28 cellular contexts compared by ENCODE assay signal in the genomic region with DNA sequence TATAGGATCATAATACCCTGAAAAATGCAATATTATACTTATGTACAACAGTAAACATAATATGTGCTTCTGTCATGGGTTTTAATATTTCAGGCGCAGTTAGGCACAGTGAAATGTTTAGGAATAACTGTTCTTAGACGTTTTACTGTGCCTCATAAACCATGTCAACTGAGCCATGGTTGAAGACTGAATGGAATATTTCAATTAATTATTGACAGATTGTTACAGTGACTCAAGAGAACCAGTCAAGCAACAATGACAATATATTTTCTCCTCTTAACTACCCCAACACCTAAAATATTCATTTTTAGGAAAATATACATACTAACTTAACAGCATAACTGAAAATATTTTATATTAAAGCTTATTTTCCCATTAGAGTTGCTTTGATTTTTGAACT.
"Had no signal": no experiment of that assay in that cellular context is flagged by ENCODE, and none has a peak within 500 bp of the region (broad histone marks: within the 10 kb centered on the region; RNA-seq: fewer than 3 reads in every experiment).

No MANE protein-coding gene starts in this region.

- H3K27ac ChIP-seq: ascending aorta, breast epithelium, cardiac muscle cell, colonic mucosa, esophagus muscularis mucosa, foreskin keratinocyte, gastrocnemius medialis, heart left ventricle had no signal

- H3K27me3 ChIP-seq: ascending aorta, breast epithelium, cardiac muscle cell, colonic mucosa, esophagus muscularis mucosa, foreskin keratinocyte, gastrocnemius medialis, heart left ventricle had no signal

- H3K9me3 ChIP-seq: ascending aorta, breast epithelium, colonic mucosa, esophagus muscularis mucosa, gastrocnemius medialis, heart left ventricle had no signal

- DNase-seq: activated CD4-positive, alpha-beta memory T cell treated with anti-CD3 and anti-CD28 coated beads, Interleukin-2, amount 10 ng/mL, durations not matched to agents 7 days and 5 days; activated CD4-positive, alpha-beta T cell treated with anti-CD3 and anti-CD28 coated beads for 1 hour; activated CD4-positive, alpha-beta T cell treated with anti-CD3 and anti-CD28 coated beads for 4 hours; activated CD4-positive, alpha-beta T cell treated with anti-CD3 and anti-CD28 coated beads, Interleukin-2, amount 10 ng/mL, durations not matched to agents 7 days and 5 days; activated CD4-positive, alpha-beta T cell treated with anti-CD3 and anti-CD28 coated beads, Interleukin-2, amount 50 U/mL, for 4 hours; activated CD8-positive, alpha-beta memory T cell treated with anti-CD3 and anti-CD28 coated beads, Interleukin-2, amount 50 U/mL, for 48 hours; activated gamma-delta T cell; activated naive CD4-positive, alpha-beta T cell; activated naive CD4-positive, alpha-beta T cell treated with anti-CD3 and anti-CD28 coated beads, Interleukin-2, amount 10 ng/mL, durations not matched to agents 7 days and 5 days; activated naive CD8-positive, alpha-beta T cell treated with anti-CD3 and anti-CD28 coated beads, Interleukin-2, amount 10 ng/mL, durations not matched to agents 7 days and 5 days; activated T-cell treated with anti-CD3 and anti-CD28 coated beads for 4 hours; activated T-cell treated with anti-CD3 and anti-CD28 coated beads, Interleukin-2, amount 50 U/mL, for 24 hours; activated T-cell treated with anti-CD3 and anti-CD28 coated beads, Interleukin-2, amount 50 U/mL, for 72 hours; central memory CD4-positive, alpha-beta T cell; cerebellar nuclear complex; colonic mucosa; effector memory CD4-positive, alpha-beta T cell; endodermal cell; erythroblast; foreskin keratinocyte; gastrocnemius medialis; glutamatergic neuron; heart left ventricle; T-helper 2 cell had no signal

- H3K36me3 ChIP-seq: ascending aorta, breast epithelium, cardiac muscle cell, colonic mucosa, esophagus muscularis mucosa, gastrocnemius medialis, heart left ventricle had no signal

- H3K4me1 ChIP-seq: ascending aorta, breast epithelium, colonic mucosa, esophagus muscularis mucosa, foreskin keratinocyte, gastrocnemius medialis, heart left ventricle had no signal

- H3K4me3 ChIP-seq: ascending aorta, breast epithelium, cardiac muscle cell, colonic mucosa, esophagus muscularis mucosa, gastrocnemius medialis, heart left ventricle had no signal
